Comparison of ENCODE assay signal across 8 cellular contexts in the genomic region with DNA sequence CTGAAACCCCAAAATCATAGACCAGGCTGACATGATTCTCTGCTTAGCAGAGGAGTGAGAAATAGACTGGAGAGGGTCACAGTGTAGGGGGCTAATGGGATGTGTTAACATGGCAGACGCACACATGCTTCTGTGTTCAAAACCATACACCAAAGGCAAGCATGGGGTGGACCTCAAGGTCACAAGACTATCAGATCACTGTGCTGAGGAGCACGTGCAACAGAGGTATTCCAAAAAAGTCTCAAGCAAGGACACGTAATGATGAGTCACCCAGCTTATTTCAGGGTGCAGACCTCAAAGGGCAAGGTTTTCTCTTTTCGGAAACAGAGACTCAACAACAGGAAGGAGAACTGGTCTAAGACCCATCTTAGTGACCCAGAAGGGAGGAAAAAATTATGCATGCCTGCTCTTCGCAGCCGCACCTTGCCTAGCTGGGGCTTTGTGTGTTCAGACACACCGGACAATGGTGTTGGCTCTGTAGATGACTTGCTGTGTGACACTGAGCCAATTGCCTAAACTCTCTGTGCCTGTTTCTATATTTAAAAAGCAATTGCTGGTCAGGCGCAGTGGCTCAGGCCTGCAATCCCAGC. TPM values are rescaled to one million over a fixed set of nuclear protein-coding genes. Genes with fewer than 3 reads are reported as not detected.
DNase-seq lines count a peak whose midpoint lies in the region; ATAC-seq lines count a peak whose summit lies in the region.

No MANE protein-coding gene starts in this region.

- DNase-seq in T1000 (lab: John Stamatoyannopoulos, UW): peak; percentile 34
- peak; percentile 23 for DNase-seq in central memory CD4-positive, alpha-beta T cell
- DNase-seq in stimulated activated naive B cell treated with anti-CD40 and anti-IgM and Interleukin-4, amounts not matched to agents 10 μg/mL and 1 μg/mL and 100 μg/mL, for 72 hours: peak; percentile 48
- no peak for DNase-seq in left ventricle myocardium superior
- DNase-seq in NCI-H1930 (lab: John Stamatoyannopoulos, UW): no peak
- DNase-seq in NCI-H345 (lab: John Stamatoyannopoulos, UW): no peak

- ATAC-seq in GM18499 (IDR thresholded peaks at IDR 0.05; ENCODE audit: insufficient read depth, unreplicated experiment): peak; percentile 62
- ATAC-seq in HG03060 (IDR thresholded peaks at IDR 0.05; ENCODE audit: low read depth, unreplicated experiment): peak; percentile 90
- peak; percentile 87 to 91 for ATAC-seq in stimulated activated naive B cell treated with anti-CD40 and anti-IgM and Interleukin-4, amounts not matched to agents 10 μg/mL and 1 μg/mL and 100 μg/mL, for 72 hours (replicated peaks)
- no peak for ATAC-seq in left ventricle myocardium superior

- peaks cover 8 to 11% of the 10 kb centered on the region in 2 donors for H3K36me3 Mint-ChIP-seq in stimulated activated naive B cell treated with anti-CD40 and anti-IgM and Interleukin-4, amounts not matched to agents 10 μg/mL and 1 μg/mL and 100 μg/mL, for 72 hours

- peaks cover 5 to 6% of the 10 kb centered on the region in 2 donors for H3K27me3 Mint-ChIP-seq in stimulated activated naive B cell treated with anti-CD40 and anti-IgM and Interleukin-4, amounts not matched to agents 10 μg/mL and 1 μg/mL and 100 μg/mL, for 72 hours

- H3K4me3 Mint-ChIP-seq in stimulated activated naive B cell treated with anti-CD40 and anti-IgM and Interleukin-4, amounts not matched to agents 10 μg/mL and 1 μg/mL and 100 μg/mL, for 72 hours: no peak overlapping the region

- H3K4me1 Mint-ChIP-seq in stimulated activated naive B cell treated with anti-CD40 and anti-IgM and Interleukin-4, amounts not matched to agents 10 μg/mL and 1 μg/mL and 100 μg/mL, for 72 hours: peaks cover 42 to 73% of the 10 kb centered on the region in 2 donors

- intact Hi-C loops in left ventricle myocardium superior (cut with micrococcal nuclease): no loop called here

- H3K9me3 Mint-ChIP-seq in stimulated activated naive B cell treated with anti-CD40 and anti-IgM and Interleukin-4, amounts not matched to agents 10 μg/mL and 1 μg/mL and 100 μg/mL, for 72 hours: no peaks in the 10 kb centered on the region

- peak overlapping the region; percentile 82 for H3K27ac Mint-ChIP-seq in stimulated activated naive B cell treated with anti-CD40 and anti-IgM and Interleukin-4, amounts not matched to agents 10 μg/mL and 1 μg/mL and 100 μg/mL, for 72 hours

RNA-seq across cellular contexts. Expression of a gene that starts 20.3 kb away (rescaled TPM):
- total RNA-seq in left ventricle myocardium superior: 0.57 TPM

Comparison
In these comparisons a context has a peak if more than half of its experiments do, and no peak if none do; other contexts are left out.
1. DNase-seq: peak in T1000 (single experiment), central memory CD4-positive, alpha-beta T cell (single experiment) and stimulated activated naive B cell treated with anti-CD40 and anti-IgM and Interleukin-4, amounts not matched to agents 10 μg/mL and 1 μg/mL and 100 μg/mL, for 72 hours (single experiment); none in left ventricle myocardium superior (single experiment), NCI-H1930 (0 of 2) and NCI-H345 (single experiment).